Comparison of ENCODE assay signal across 14 cellular contexts in the genomic region with DNA sequence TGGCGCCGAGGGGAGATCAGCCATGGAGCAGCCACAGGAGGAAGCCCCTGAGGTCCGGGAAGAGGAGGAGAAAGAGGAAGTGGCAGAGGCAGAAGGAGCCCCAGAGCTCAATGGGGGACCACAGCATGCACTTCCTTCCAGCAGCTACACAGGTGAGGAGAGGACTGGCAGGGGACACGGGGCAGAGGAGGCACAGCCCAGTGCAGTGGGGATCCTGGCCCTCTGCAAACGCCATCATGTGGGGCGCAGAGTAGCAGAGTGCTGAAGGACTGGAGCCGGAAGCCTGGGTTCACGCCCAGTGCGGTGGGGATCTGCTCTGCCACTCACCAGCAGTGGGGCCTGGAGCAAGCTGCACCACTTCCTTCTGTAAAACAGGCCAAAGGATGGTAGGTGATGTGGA. TPM values are rescaled to one million over a fixed set of nuclear protein-coding genes. Genes with fewer than 3 reads are reported as not detected.
DNase-seq lines count a peak whose midpoint lies in the region; ATAC-seq and TF ChIP-seq lines count a peak whose summit lies in the region.
"Had no signal": no experiment of that assay in that cellular context is flagged by ENCODE, and none has a peak within 500 bp of the region (broad histone marks: within the 10 kb centered on the region; RNA-seq: fewer than 3 reads in every experiment).

No MANE protein-coding gene starts in this region.

- no peaks in the 10 kb centered on the region for H4K20me1 ChIP-seq in OCI-LY7 (ENCODE audit: insufficient read depth, low read length)
- H4K20me1 ChIP-seq in PC-3 (ENCODE audit: low read length): no peaks in the 10 kb centered on the region

- CTCF ChIA-PET in activated naive CD4-positive, alpha-beta T cell treated with anti-CD3 and anti-CD28 coated beads, Interleukin-2, amount 10 ng/mL, durations not matched to agents 7 days and 5 days (lab: Charles Lee): interaction anchor here (1.0 to 1.9 kb wide), 3 partner anchors 39 to 79 kb away, joined by 3 to 6 read pairs (median 3); a partner anchor contains a TSS
- CTCF ChIA-PET in OCI-LY7 (lab: Charles Lee; ENCODE audit: unreplicated experiment): interaction anchor here (0.5 kb wide), 1 partner anchor 16 kb away, joined by 3 read pairs; no protein-coding TSS in a partner anchor
- CTCF ChIA-PET in PC-3 (lab: Charles Lee): interaction anchor here (0.7 kb wide), 1 partner anchor 15 kb away, joined by 3 read pairs; no protein-coding TSS in a partner anchor

- H3K4me3 ChIP-seq in OCI-LY7 (ENCODE audit: low read depth, low read length, poor library complexity, severe bottlenecking) (no peak overlapping the region), PC-3 (ENCODE audit: low read length) (no peak overlapping the region), right lobe of liver (no peak overlapping the region), upper lobe of right lung (no peak overlapping the region)
- H3K4me3 ChIP-seq: adrenal gland, hepatocyte had no signal

- H3K9me3 ChIP-seq in OCI-LY7 (ENCODE audit: low read length): no peaks in the 10 kb centered on the region
- H3K9me3 ChIP-seq in PC-3 (ENCODE audit: low read length): no peaks in the 10 kb centered on the region
- no peaks in the 10 kb centered on the region for H3K9me3 ChIP-seq in right lobe of liver
- H3K9me3 ChIP-seq in upper lobe of right lung: no peaks in the 10 kb centered on the region
- H3K9me3 ChIP-seq: adrenal gland had no signal

- ATAC-seq in activated naive CD8-positive, alpha-beta T cell treated with anti-CD3 and anti-CD28 coated beads, Interleukin-2, amount 50 U/mL, for 24 hours: peak; percentile 44
- ATAC-seq in stimulated activated naive B cell treated with anti-CD40 and anti-IgM and Interleukin-4, amounts not matched to agents 10 μg/mL and 1 μg/mL and 100 μg/mL, for 72 hours (replicated peaks): peak; percentile 55 to 60
- ATAC-seq in PC-3 (no peak), right lobe of liver (no peak), upper lobe of right lung (no peak)

- H3K9me2 ChIP-seq in OCI-LY7 (ENCODE audit: insufficient read depth, low read length): no peaks in the 10 kb centered on the region
- no peaks in the 10 kb centered on the region for H3K9me2 ChIP-seq in PC-3 (replicated peaks; ENCODE audit: low read length)

- H3K79me2 ChIP-seq in OCI-LY7 (ENCODE audit: insufficient read depth, low read depth, low read length): no peaks in the 10 kb centered on the region
- H3K79me2 ChIP-seq in PC-3 (ENCODE audit: low read length): 0 out of 2 replicates have a peak, but pooled peaks cover 3% of the 10 kb centered on the region
- H3K79me2 ChIP-seq: hepatocyte had no signal

- peaks cover 51% of the 10 kb centered on the region for H3K4me1 Mint-ChIP-seq in activated naive CD4-positive, alpha-beta T cell treated with anti-CD3 and anti-CD28 coated beads, Interleukin-2, amount 10 ng/mL, durations not matched to agents 7 days and 5 days
- peaks cover 23% of the 10 kb centered on the region for H3K4me1 Mint-ChIP-seq in activated naive CD8-positive, alpha-beta T cell treated with anti-CD3 and anti-CD28 coated beads, Interleukin-2, amount 50 U/mL, for 24 hours
- peaks cover 20 to 37% of the 10 kb centered on the region in 2 donors for H3K4me1 Mint-ChIP-seq in stimulated activated naive B cell treated with anti-CD40 and anti-IgM and Interleukin-4, amounts not matched to agents 10 μg/mL and 1 μg/mL and 100 μg/mL, for 72 hours

- TF ChIP-seq CTCF in OCI-LY7 (conservative IDR thresholded peaks at IDR 0.05; ENCODE audit: low read length) (no peak), PC-3 (conservative IDR thresholded peaks at IDR 0.05; ENCODE audit: low read depth, low read length) (no peak), right lobe of liver (IDR thresholded peaks at IDR 0.05) (no peak), upper lobe of right lung (IDR thresholded peaks at IDR 0.05) (no peak)

- DNase-seq in activated naive CD4-positive, alpha-beta T cell treated with anti-CD3 and anti-CD28 coated beads, Interleukin-2, amount 10 ng/mL, durations not matched to agents 7 days and 5 days: peak; percentile 57
- DNase-seq in activated naive CD4-positive, alpha-beta T cell treated with Interleukin-2 at 50 U/mL for 16 hours: no peak
- DNase-seq in OCI-LY7 (ENCODE audit: low spot score): peak; percentile 28
- DNase-seq in activated naive CD8-positive, alpha-beta T cell treated with anti-CD3 and anti-CD28 coated beads, Interleukin-2, amount 50 U/mL, for 24 hours: no peak
- no peak for DNase-seq in stimulated activated naive B cell treated with anti-CD40 and anti-IgM and Interleukin-4, amounts not matched to agents 10 μg/mL and 1 μg/mL and 100 μg/mL, for 72 hours
- DNase-seq in PC-3: no peak
- no peak for DNase-seq in right lobe of liver
- no peak for DNase-seq in upper lobe of right lung
- DNase-seq: activated CD4-positive, CD25-positive, alpha-beta regulatory T cell treated with anti-CD3 and anti-CD28 coated beads, Interleukin-2, amount 50 U/mL, for 72 hours; adrenal gland; NCI-H2029 treated with DMSO at 0.1 percent for 48 hours; stimulated activated CD4-positive, alpha-beta T cell treated with anti-CD3 and anti-CD28 coated beads, Interleukin-2, amount 100 ng/mL, for 24 hours; stimulated activated naive CD4-positive, alpha-beta T cell treated with Interleukin-2 at 50 U/mL for 16 hours had no signal

- WGBS in right lobe of liver (ENCODE audit: insufficient coverage, low coverage, low lambda C conversion rate, missing lambda C conversion rate): 76% methylated on average over 3 of the region's 9 CpGs

- peak overlapping the region; percentile 32 for H3K4me3 Mint-ChIP-seq in activated naive CD4-positive, alpha-beta T cell treated with anti-CD3 and anti-CD28 coated beads, Interleukin-2, amount 10 ng/mL, durations not matched to agents 7 days and 5 days
- peak overlapping the region; percentile 39 for H3K4me3 Mint-ChIP-seq in activated naive CD8-positive, alpha-beta T cell treated with anti-CD3 and anti-CD28 coated beads, Interleukin-2, amount 50 U/mL, for 24 hours
- H3K4me3 Mint-ChIP-seq in stimulated activated naive B cell treated with anti-CD40 and anti-IgM and Interleukin-4, amounts not matched to agents 10 μg/mL and 1 μg/mL and 100 μg/mL, for 72 hours: no peak overlapping the region

- H3K36me3 Mint-ChIP-seq in activated naive CD4-positive, alpha-beta T cell treated with anti-CD3 and anti-CD28 coated beads, Interleukin-2, amount 10 ng/mL, durations not matched to agents 7 days and 5 days: peaks cover 49% of the 10 kb centered on the region
- peaks cover 12% of the 10 kb centered on the region for H3K36me3 Mint-ChIP-seq in activated naive CD8-positive, alpha-beta T cell treated with anti-CD3 and anti-CD28 coated beads, Interleukin-2, amount 50 U/mL, for 24 hours (ENCODE audit: low read depth)
- H3K36me3 Mint-ChIP-seq in stimulated activated naive B cell treated with anti-CD40 and anti-IgM and Interleukin-4, amounts not matched to agents 10 μg/mL and 1 μg/mL and 100 μg/mL, for 72 hours: peaks cover 28 to 43% of the 10 kb centered on the region in 2 donors

- H3K4me1 ChIP-seq in OCI-LY7 (ENCODE audit: insufficient read depth, low read length, poor library complexity, severe bottlenecking) (peaks cover 13% of the 10 kb centered on the region), PC-3 (ENCODE audit: insufficient read depth, low read length) (peaks cover 19% of the 10 kb centered on the region), right lobe of liver (peaks cover 0 to 15% (median 7%) of the 10 kb centered on the region in 4 donors), upper lobe of right lung (peaks cover 6% of the 10 kb centered on the region)

- intact Hi-C loops in OCI-LY7 (cut with micrococcal nuclease; ENCODE audit: unreplicated experiment): no loop called here
- intact Hi-C loops in PC-3 (cut with micrococcal nuclease): no loop called here
- intact Hi-C loops in right lobe of liver (cut with DNase I): no loop called here
- intact Hi-C loops in upper lobe of right lung (cut with DNase I): no loop called here

- H3K4me2 ChIP-seq in OCI-LY7 (ENCODE audit: low read length) (peak overlapping the region; percentile 36), PC-3 (ENCODE audit: low read length) (no peak overlapping the region)
- H3K4me2 ChIP-seq: hepatocyte had no signal

- POLR2A ChIA-PET in OCI-LY7 (lab: Charles Lee): no interaction called here
- POLR2A ChIA-PET in PC-3 (lab: Charles Lee; ENCODE audit: unreplicated experiment): no interaction called here

- no peak overlapping the region for H3K9ac ChIP-seq in PC-3 (ENCODE audit: low read length)

- BruUV-seq in OCI-LY7 (replicated peaks; lab: Mats Ljungman, UMichigan) (no TSS peak), PC-3 (replicated peaks; lab: Mats Ljungman, UMichigan) (no TSS peak)

- no peak for TF ChIP-seq POLR2A in right lobe of liver (IDR thresholded peaks at IDR 0.05)

- no peaks in the 10 kb centered on the region for H3K27me3 Mint-ChIP-seq in activated naive CD4-positive, alpha-beta T cell treated with anti-CD3 and anti-CD28 coated beads, Interleukin-2, amount 10 ng/mL, durations not matched to agents 7 days and 5 days
- no peaks in the 10 kb centered on the region for H3K27me3 Mint-ChIP-seq in activated naive CD8-positive, alpha-beta T cell treated with anti-CD3 and anti-CD28 coated beads, Interleukin-2, amount 50 U/mL, for 24 hours
- no peaks in the 10 kb centered on the region for H3K27me3 Mint-ChIP-seq in stimulated activated naive B cell treated with anti-CD40 and anti-IgM and Interleukin-4, amounts not matched to agents 10 μg/mL and 1 μg/mL and 100 μg/mL, for 72 hours

- peak overlapping the region; percentile 82 for H3K27ac Mint-ChIP-seq in activated naive CD4-positive, alpha-beta T cell treated with anti-CD3 and anti-CD28 coated beads, Interleukin-2, amount 10 ng/mL, durations not matched to agents 7 days and 5 days
- peak overlapping the region; percentile 80 for H3K27ac Mint-ChIP-seq in activated naive CD8-positive, alpha-beta T cell treated with anti-CD3 and anti-CD28 coated beads, Interleukin-2, amount 50 U/mL, for 24 hours
- no peak overlapping the region for H3K27ac Mint-ChIP-seq in stimulated activated naive B cell treated with anti-CD40 and anti-IgM and Interleukin-4, amounts not matched to agents 10 μg/mL and 1 μg/mL and 100 μg/mL, for 72 hours

- H3K27me3 ChIP-seq in PC-3 (ENCODE audit: low read length): no peaks in the 10 kb centered on the region
- no peaks in the 10 kb centered on the region for H3K27me3 ChIP-seq in right lobe of liver
- H3K27me3 ChIP-seq in upper lobe of right lung: no peaks in the 10 kb centered on the region
- H3K27me3 ChIP-seq: adrenal gland, hepatocyte had no signal

- H2AFZ ChIP-seq in OCI-LY7 (ENCODE audit: low read length) (no peak overlapping the region), PC-3 (ENCODE audit: low read length) (no peak overlapping the region)
- H2AFZ ChIP-seq: hepatocyte had no signal

- no peak overlapping the region for H3K27ac ChIP-seq in OCI-LY7 (ENCODE audit: low read depth, low read length, poor library complexity, severe bottlenecking)
- no peak overlapping the region for H3K27ac ChIP-seq in PC-3 (ENCODE audit: low read length)
- H3K27ac ChIP-seq in right lobe of liver: no peak overlapping the region
- H3K27ac ChIP-seq in upper lobe of right lung: no peak overlapping the region
- H3K27ac ChIP-seq: adrenal gland, hepatocyte had no signal

- H3F3A ChIP-seq in PC-3 (ENCODE audit: low read length, unreplicated experiment): no peaks in the 10 kb centered on the region

- H3K36me3 ChIP-seq in OCI-LY7 (ENCODE audit: insufficient read depth, low read length) (no peaks in the 10 kb centered on the region), PC-3 (ENCODE audit: low read depth, low read length) (peaks cover 10% of the 10 kb centered on the region; the same call in 1 of the 2 replicates), right lobe of liver (no peaks in the 10 kb centered on the region), upper lobe of right lung (peaks cover 23% of the 10 kb centered on the region)

- no peaks in the 10 kb centered on the region for H3K9me3 Mint-ChIP-seq in activated naive CD4-positive, alpha-beta T cell treated with anti-CD3 and anti-CD28 coated beads, Interleukin-2, amount 10 ng/mL, durations not matched to agents 7 days and 5 days
- H3K9me3 Mint-ChIP-seq in activated naive CD8-positive, alpha-beta T cell treated with anti-CD3 and anti-CD28 coated beads, Interleukin-2, amount 50 U/mL, for 24 hours: no peaks in the 10 kb centered on the region
- H3K9me3 Mint-ChIP-seq in stimulated activated naive B cell treated with anti-CD40 and anti-IgM and Interleukin-4, amounts not matched to agents 10 μg/mL and 1 μg/mL and 100 μg/mL, for 72 hours: no peaks in the 10 kb centered on the region

RNA-seq across cellular contexts. Expression of a gene that starts 41.1 kb away (rescaled TPM):
- total RNA-seq in OCI-LY7 (2014; rRNA removed; shearing (Covaris generic)): 12.4 and 14.4 TPM in 2 replicates
- 17.4 and 19.9 TPM in 2 replicates for total RNA-seq in OCI-LY7 (2022)
- total RNA-seq in PC-3 (2014; rRNA removed): 13.8 and 18.6 TPM in 2 replicates
- 1 to 10 TPM in 3 of 6 experiments, under 1 TPM in 3; 0.44 to 1.7 (median 0.95) TPM for total RNA-seq in right lobe of liver
- total RNA-seq in upper lobe of right lung: 10.4 TPM

RNA-seq across cellular contexts. Expression of a gene that starts 57.1 kb away (rescaled TPM):
- total RNA-seq in OCI-LY7 (2014; rRNA removed; shearing (Covaris generic)): 2,473 and 2,643 TPM in 2 replicates
- total RNA-seq in OCI-LY7 (2022) (1,541 and 1,581 TPM in 2 replicates), PC-3 (2014; rRNA removed) (1,114 and 1,509 TPM in 2 replicates), right lobe of liver (100 to 1,000 TPM; 366 to 446 (median 412) TPM), upper lobe of right lung (941 TPM)

Comparison
In these comparisons a context has a peak if more than half of its experiments do, and no peak if none do; other contexts are left out.
1. DNase-seq: peak in activated naive CD4-positive, alpha-beta T cell treated with anti-CD3 and anti-CD28 coated beads, Interleukin-2, amount 10 ng/mL, durations not matched to agents 7 days and 5 days (single experiment) and OCI-LY7 (single experiment); none in activated naive CD4-positive, alpha-beta T cell treated with Interleukin-2 at 50 U/mL for 16 hours (single experiment), activated naive CD8-positive, alpha-beta T cell treated with anti-CD3 and anti-CD28 coated beads, Interleukin-2, amount 50 U/mL, for 24 hours (single experiment), stimulated activated naive B cell treated with anti-CD40 and anti-IgM and Interleukin-4, amounts not matched to agents 10 μg/mL and 1 μg/mL and 100 μg/mL, for 72 hours (single experiment), PC-3 (single experiment), right lobe of liver (0 of 3) and upper lobe of right lung (single experiment).
2. H3K4me3 Mint-ChIP-seq: peak in activated naive CD4-positive, alpha-beta T cell treated with anti-CD3 and anti-CD28 coated beads, Interleukin-2, amount 10 ng/mL, durations not matched to agents 7 days and 5 days (single experiment) and activated naive CD8-positive, alpha-beta T cell treated with anti-CD3 and anti-CD28 coated beads, Interleukin-2, amount 50 U/mL, for 24 hours (single experiment); none in stimulated activated naive B cell treated with anti-CD40 and anti-IgM and Interleukin-4, amounts not matched to agents 10 μg/mL and 1 μg/mL and 100 μg/mL, for 72 hours (0 of 2).
3. ATAC-seq: peak in activated naive CD8-positive, alpha-beta T cell treated with anti-CD3 and anti-CD28 coated beads, Interleukin-2, amount 50 U/mL, for 24 hours (single experiment) and stimulated activated naive B cell treated with anti-CD40 and anti-IgM and Interleukin-4, amounts not matched to agents 10 μg/mL and 1 μg/mL and 100 μg/mL, for 72 hours (2 of 2); none in PC-3 (single experiment), right lobe of liver (0 of 4) and upper lobe of right lung (single experiment).